32 cellular contexts compared by ENCODE assay signal in genomic region chr12:66529934-66530333, GRCh38.
"Had no signal": no experiment of that assay in that cellular context is flagged by ENCODE, and none has a peak within 500 bp of the region (broad histone marks: within the 10 kb centered on the region; RNA-seq: fewer than 3 reads in every experiment).

No MANE protein-coding gene starts in this region.

- H3K27ac ChIP-seq: ascending aorta, VCaP had no signal

- H3K4me1 ChIP-seq: ascending aorta had no signal

- FAIRE-seq: TTC549 had no signal

- H3K27me3 ChIP-seq: ascending aorta had no signal

- H3K9me3 Mint-ChIP-seq: activated CD4-positive, alpha-beta memory T cell treated with anti-CD3 and anti-CD28 coated beads, Interleukin-2, amount 10 ng/mL, durations not matched to agents 7 days and 5 days; activated CD4-positive, alpha-beta T cell treated with anti-CD3 and anti-CD28 coated beads, Interleukin-2, amount 10 ng/mL, durations not matched to agents 7 days and 5 days; activated naive CD4-positive, alpha-beta T cell treated with anti-CD3 and anti-CD28 coated beads, Interleukin-2, amount 10 ng/mL, durations not matched to agents 7 days and 5 days; activated naive CD4-positive, alpha-beta T cell treated with anti-CD3 and anti-CD28 coated beads, Interleukin-2, amount 50 U/mL, for 24 hours; activated T-helper 2 cell treated with anti-CD3 and anti-CD28 coated beads, Interferon-gamma antibody, Interleukin-2, Interleukin-4, amounts not matched to agents 10 μg/mL and 5 μg/mL and 100 μg/mL, durations not matched to agents 14 hours and 24 hours and 36 hours; T-helper 1 cell treated with Interleukin-12 subunit alpha and Interleukin-12 subunit beta and Interleukin-4 antibody, amounts not matched to agents 30 μg/mL and 1 μg/mL, for 36 hours; T-helper 2 cell treated with Interferon-gamma antibody and Interleukin-4, amounts not matched to agents 5 μg/mL and 100 μg/mL, for 36 hours had no signal

- H3K4me3 Mint-ChIP-seq: activated B cell treated with CpG ODN at 0.5 μM for 24 hours; activated CD4-positive, alpha-beta memory T cell treated with anti-CD3 and anti-CD28 coated beads, Interleukin-2, amount 10 ng/mL, durations not matched to agents 7 days and 5 days; activated CD4-positive, alpha-beta T cell treated with anti-CD3 and anti-CD28 coated beads, Interleukin-2, amount 10 ng/mL, durations not matched to agents 7 days and 5 days; activated CD8-positive, alpha-beta memory T cell treated with anti-CD3 and anti-CD28 coated beads, Interleukin-2, amount 10 ng/mL, durations not matched to agents 7 days and 5 days; activated CD8-positive, alpha-beta T cell treated with anti-CD3 and anti-CD28 coated beads, Interleukin-2, amount 10 ng/mL, durations not matched to agents 7 days and 5 days; activated naive CD4-positive, alpha-beta T cell treated with anti-CD3 and anti-CD28 coated beads, Interleukin-2, amount 10 ng/mL, durations not matched to agents 7 days and 5 days; activated naive CD4-positive, alpha-beta T cell treated with anti-CD3 and anti-CD28 coated beads, Interleukin-2, amount 50 U/mL, for 24 hours; activated naive CD8-positive, alpha-beta T cell; activated naive CD8-positive, alpha-beta T cell treated with anti-CD3 and anti-CD28 coated beads, Interleukin-2, amount 10 ng/mL, durations not matched to agents 7 days and 5 days; activated naive CD8-positive, alpha-beta T cell treated with anti-CD3 and anti-CD28 coated beads, Interleukin-2, amount 50 U/mL, for 24 hours; activated T-cell treated with anti-CD3 and anti-CD28 coated beads, Interleukin-2, amount 50 U/mL, for 24 hours; brain; T-helper 1 cell treated with Interleukin-12 subunit alpha and Interleukin-12 subunit beta and Interleukin-4 antibody, amounts not matched to agents 30 μg/mL and 1 μg/mL, for 36 hours; T-helper 2 cell treated with Interferon-gamma antibody and Interleukin-4, amounts not matched to agents 5 μg/mL and 100 μg/mL, for 36 hours had no signal

- H3K36me3 ChIP-seq: ascending aorta had no signal

- H3K9me3 ChIP-seq: ascending aorta had no signal

- H3K36me3 Mint-ChIP-seq: activated CD8-positive, alpha-beta memory T cell treated with anti-CD3 and anti-CD28 coated beads, Interleukin-2, amount 10 ng/mL, durations not matched to agents 7 days and 5 days; activated naive CD4-positive, alpha-beta T cell treated with anti-CD3 and anti-CD28 coated beads, Interleukin-2, amount 10 ng/mL, durations not matched to agents 7 days and 5 days; activated naive CD8-positive, alpha-beta T cell treated with anti-CD3 and anti-CD28 coated beads, Interleukin-2, amount 10 ng/mL, durations not matched to agents 7 days and 5 days had no signal

- H3K27me3 Mint-ChIP-seq: activated B cell treated with CpG ODN at 0.5 μM for 24 hours; activated CD4-positive, alpha-beta memory T cell treated with anti-CD3 and anti-CD28 coated beads, Interleukin-2, amount 10 ng/mL, durations not matched to agents 7 days and 5 days; activated CD4-positive, alpha-beta T cell treated with anti-CD3 and anti-CD28 coated beads, Interleukin-2, amount 10 ng/mL, durations not matched to agents 7 days and 5 days; activated CD8-positive, alpha-beta memory T cell treated with anti-CD3 and anti-CD28 coated beads, Interleukin-2, amount 10 ng/mL, durations not matched to agents 7 days and 5 days; activated naive CD4-positive, alpha-beta T cell treated with anti-CD3 and anti-CD28 coated beads, Interleukin-2, amount 10 ng/mL, durations not matched to agents 7 days and 5 days; activated naive CD4-positive, alpha-beta T cell treated with anti-CD3 and anti-CD28 coated beads, Interleukin-2, amount 50 U/mL, for 24 hours; activated naive CD8-positive, alpha-beta T cell; activated naive CD8-positive, alpha-beta T cell treated with anti-CD3 and anti-CD28 coated beads, Interleukin-2, amount 10 ng/mL, durations not matched to agents 7 days and 5 days; activated naive CD8-positive, alpha-beta T cell treated with anti-CD3 and anti-CD28 coated beads, Interleukin-2, amount 50 U/mL, for 24 hours; activated T-cell treated with anti-CD3 and anti-CD28 coated beads, Interleukin-2, amount 50 U/mL, for 24 hours; brain had no signal

- H3K27ac Mint-ChIP-seq: activated B cell treated with CpG ODN at 0.5 μM for 24 hours; activated CD4-positive, alpha-beta memory T cell treated with anti-CD3 and anti-CD28 coated beads, Interleukin-2, amount 10 ng/mL, durations not matched to agents 7 days and 5 days; activated CD4-positive, alpha-beta T cell treated with anti-CD3 and anti-CD28 coated beads, Interleukin-2, amount 10 ng/mL, durations not matched to agents 7 days and 5 days; activated CD8-positive, alpha-beta memory T cell treated with anti-CD3 and anti-CD28 coated beads, Interleukin-2, amount 10 ng/mL, durations not matched to agents 7 days and 5 days; activated CD8-positive, alpha-beta T cell treated with anti-CD3 and anti-CD28 coated beads, Interleukin-2, amount 10 ng/mL, durations not matched to agents 7 days and 5 days; activated naive CD4-positive, alpha-beta T cell treated with anti-CD3 and anti-CD28 coated beads, Interleukin-2, amount 10 ng/mL, durations not matched to agents 7 days and 5 days; activated naive CD4-positive, alpha-beta T cell treated with anti-CD3 and anti-CD28 coated beads, Interleukin-2, amount 50 U/mL, for 24 hours; activated naive CD8-positive, alpha-beta T cell; activated naive CD8-positive, alpha-beta T cell treated with anti-CD3 and anti-CD28 coated beads, Interleukin-2, amount 10 ng/mL, durations not matched to agents 7 days and 5 days; activated naive CD8-positive, alpha-beta T cell treated with anti-CD3 and anti-CD28 coated beads, Interleukin-2, amount 50 U/mL, for 24 hours; activated T-cell treated with anti-CD3 and anti-CD28 coated beads, Interleukin-2, amount 50 U/mL, for 24 hours; activated T-helper 2 cell treated with anti-CD3 and anti-CD28 coated beads, Interferon-gamma antibody, Interleukin-2, Interleukin-4, amounts not matched to agents 10 μg/mL and 5 μg/mL and 100 μg/mL, durations not matched to agents 14 hours and 24 hours and 36 hours; T-helper 1 cell treated with Interleukin-12 subunit alpha and Interleukin-12 subunit beta and Interleukin-4 antibody, amounts not matched to agents 30 μg/mL and 1 μg/mL, for 36 hours; T-helper 2 cell treated with Interferon-gamma antibody and Interleukin-4, amounts not matched to agents 5 μg/mL and 100 μg/mL, for 36 hours had no signal

- H3K4me1 Mint-ChIP-seq: activated B cell treated with CpG ODN at 0.5 μM for 24 hours; activated CD4-positive, alpha-beta memory T cell treated with anti-CD3 and anti-CD28 coated beads, Interleukin-2, amount 10 ng/mL, durations not matched to agents 7 days and 5 days; activated CD4-positive, alpha-beta T cell treated with anti-CD3 and anti-CD28 coated beads, Interleukin-2, amount 10 ng/mL, durations not matched to agents 7 days and 5 days; activated CD8-positive, alpha-beta memory T cell treated with anti-CD3 and anti-CD28 coated beads, Interleukin-2, amount 10 ng/mL, durations not matched to agents 7 days and 5 days; activated naive CD4-positive, alpha-beta T cell treated with anti-CD3 and anti-CD28 coated beads, Interleukin-2, amount 10 ng/mL, durations not matched to agents 7 days and 5 days; activated naive CD4-positive, alpha-beta T cell treated with anti-CD3 and anti-CD28 coated beads, Interleukin-2, amount 50 U/mL, for 24 hours; activated naive CD8-positive, alpha-beta T cell treated with anti-CD3 and anti-CD28 coated beads, Interleukin-2, amount 10 ng/mL, durations not matched to agents 7 days and 5 days; activated naive CD8-positive, alpha-beta T cell treated with anti-CD3 and anti-CD28 coated beads, Interleukin-2, amount 50 U/mL, for 24 hours had no signal

- ATAC-seq: activated CD8-positive, alpha-beta memory T cell treated with anti-CD3 and anti-CD28 coated beads, Interleukin-2, amount 10 ng/mL, durations not matched to agents 7 days and 5 days; activated CD8-positive, alpha-beta T cell treated with anti-CD3 and anti-CD28 coated beads, Interleukin-2, amount 10 ng/mL, durations not matched to agents 7 days and 5 days; activated naive CD8-positive, alpha-beta T cell treated with anti-CD3 and anti-CD28 coated beads, Interleukin-2, amount 50 U/mL, for 24 hours had no signal

- DNase-seq: activated B cell treated with CpG ODN at 0.5 μM for 24 hours; activated CD4-positive, alpha-beta memory T cell treated with anti-CD3 and anti-CD28 coated beads, Interleukin-2, amount 10 ng/mL, durations not matched to agents 7 days and 5 days; activated CD4-positive, alpha-beta T cell treated with anti-CD3 and anti-CD28 coated beads for 48 hours; activated CD4-positive, alpha-beta T cell treated with anti-CD3 and anti-CD28 coated beads, Interleukin-2, amount 10 ng/mL, durations not matched to agents 7 days and 5 days; activated CD4-positive, alpha-beta T cell treated with anti-CD3 and anti-CD28 coated beads, Interleukin-2, amount 50 U/mL, for 48 hours; activated CD4-positive, CD25-positive, alpha-beta regulatory T cell treated with anti-CD3 and anti-CD28 coated beads, Interleukin-2, amount 50 U/mL, for 72 hours; activated CD8-positive, alpha-beta memory T cell treated with anti-CD3 and anti-CD28 coated beads for 24 hours; activated CD8-positive, alpha-beta memory T cell treated with anti-CD3 and anti-CD28 coated beads, Interleukin-2, amount 10 ng/mL, durations not matched to agents 7 days and 5 days; activated CD8-positive, alpha-beta memory T cell treated with anti-CD3 and anti-CD28 coated beads, Interleukin-2, amount 50 U/mL, for 48 hours; activated CD8-positive, alpha-beta T cell treated with anti-CD3 and anti-CD28 coated beads, Interleukin-2, amount 10 ng/mL, durations not matched to agents 7 days and 5 days; activated effector memory CD4-positive, alpha-beta T cell treated with Interleukin-2 at 50 U/mL for 16 hours; activated gamma-delta T cell; activated naive CD4-positive, alpha-beta T cell treated with anti-CD3 and anti-CD28 coated beads, Interleukin-2, amount 10 ng/mL, durations not matched to agents 7 days and 5 days; activated naive CD4-positive, alpha-beta T cell treated with Interleukin-2 at 50 U/mL for 16 hours; activated naive CD8-positive, alpha-beta T cell treated with anti-CD3 and anti-CD28 coated beads, Interleukin-2, amount 10 ng/mL, durations not matched to agents 7 days and 5 days; activated naive CD8-positive, alpha-beta T cell treated with anti-CD3 and anti-CD28 coated beads, Interleukin-2, amount 50 U/mL, for 24 hours; activated T-cell treated with anti-CD3 and anti-CD28 coated beads, Interleukin-2, amount 50 U/mL, for 24 hours; amygdala; anterior cingulate cortex; central memory CD4-positive, alpha-beta T cell; T-helper 1 cell; T-helper 2 cell; T-helper 9 cell had no signal

- H3K4me3 ChIP-seq: ascending aorta had no signal
